Comparison of ENCODE assay signal across 8 cellular contexts in the genomic region with DNA sequence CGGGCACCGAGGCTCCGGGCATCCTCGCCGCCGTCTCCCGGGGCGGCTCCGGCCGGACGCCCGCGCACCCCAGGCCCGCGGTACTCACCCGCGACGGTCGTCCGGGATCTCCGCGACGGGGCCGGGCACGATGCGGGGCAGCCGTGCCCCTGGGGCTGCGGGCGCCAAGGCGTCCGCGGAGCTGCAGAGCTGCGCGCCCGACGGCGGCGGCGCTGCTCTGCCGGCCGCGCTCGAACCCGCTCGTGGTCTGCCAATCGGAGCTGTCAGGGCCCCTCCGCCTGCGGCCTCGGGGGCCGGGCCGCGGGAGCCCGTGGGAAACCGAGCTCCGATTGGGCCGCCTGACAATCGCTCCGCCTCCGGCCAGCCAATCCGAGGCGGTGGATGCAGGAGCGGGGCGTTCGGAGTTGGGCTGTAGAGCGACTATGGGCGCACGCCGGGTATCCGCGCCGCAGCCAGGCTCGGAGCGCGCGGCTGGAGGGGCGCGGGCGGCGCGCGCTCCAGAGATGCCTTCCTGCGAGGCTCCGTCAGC.
DNase-seq lines count a peak whose midpoint lies in the region; ATAC-seq and FAIRE-seq lines count a peak whose summit lies in the region.

No MANE protein-coding gene starts in this region.

- DNase-seq in Ammon's horn (ENCODE audit: low spot score) (peak; percentile 96), GM19239 (ENCODE audit: insufficient read length, low spot score) (peak; percentile 78), NCI-H69 (lab: John Stamatoyannopoulos, UW) (peak; percentile 99), activated T-cell treated with anti-CD3 and anti-CD28 coated beads for 1 hour (ENCODE audit: low read depth) (peak; percentile 77), epidermal melanocyte (ENCODE audit: insufficient read length, low spot score) (peak; percentile 88), mucosa of gallbladder (ENCODE audit: low spot score) (peak; percentile 92)
- peak; percentile 87 for DNase-seq in stimulated activated CD8-positive, alpha-beta memory T cell treated with anti-CD3 and anti-CD28 coated beads, Interleukin-4, amount 100 ng/mL, for 24 hours (ENCODE audit: low read depth)

- peak; percentile 67 for ATAC-seq in HG03442 (IDR thresholded peaks at IDR 0.05; ENCODE audit: unreplicated experiment)

- FAIRE-seq in GM19239 (lab: Jason Lieb, UNC), result no peak

Comparison
In these comparisons a context has a peak if more than half of its experiments do, and no peak if none do; other contexts are left out.
1. Peak in every context shown above with its lines: DNase-seq and ATAC-seq.